11 cellular contexts compared by ENCODE assay signal in genomic region chr1:116515702-116516101, GRCh38.
A peak's percentile ranks its signal among the peaks of the same experiment; 100 is the strongest.
DNase-seq lines count a peak whose midpoint lies in the region; ATAC-seq and TF ChIP-seq lines count a peak whose summit lies in the region.
"Had no signal": no experiment of that assay in that cellular context is flagged by ENCODE, and none has a peak within 500 bp of the region (broad histone marks: within the 10 kb centered on the region; RNA-seq: fewer than 3 reads in every experiment).

No MANE protein-coding gene starts in this region.

- H3K9me3 Mint-ChIP-seq in nephron progenitor cell = peaks cover 10% of the 10 kb centered on the region

- DNase-seq in MM.1S = no peak
- peak; percentile 25 for DNase-seq in activated effector memory CD4-positive, alpha-beta T cell treated with Interleukin-2 at 50 U/mL for 16 hours
- DNase-seq in nephron progenitor cell = no peak
- DNase-seq in NCI-H2029 (lab: John Stamatoyannopoulos, UW) = no peak
- no peak for DNase-seq in LoVo (ENCODE audit: low spot score)
- DNase-seq: erythroblast, NCI-H1930, SJCRH30 had no signal

- no peaks in the 10 kb centered on the region for H4K20me1 ChIP-seq in MM.1S (ENCODE audit: insufficient read depth, low read length)

- no peak overlapping the region for H3K4me3 ChIP-seq in MM.1S (ENCODE audit: low read length)
- H3K4me3 ChIP-seq: SJCRH30 had no signal

- H3K36me3 ChIP-seq in MM.1S (replicated peaks; ENCODE audit: insufficient read depth, low read length) = no peaks in the 10 kb centered on the region
- H3K36me3 ChIP-seq: SJCRH30 had no signal

- no peak overlapping the region for H2AFZ ChIP-seq in MM.1S (ENCODE audit: low read length)

- H3K4me1 ChIP-seq in MM.1S (ENCODE audit: low read length) = peaks cover 50% of the 10 kb centered on the region
- H3K4me1 ChIP-seq: SJCRH30 had no signal

- H3K27me3 ChIP-seq in MM.1S (replicated peaks; ENCODE audit: insufficient read depth, low read length) = no peaks in the 10 kb centered on the region
- H3K27me3 ChIP-seq: SJCRH30 had no signal

- no peaks in the 10 kb centered on the region for H3K9me3 ChIP-seq in MM.1S (replicated peaks; ENCODE audit: insufficient read depth, low read length)
- H3K9me3 ChIP-seq: SJCRH30 had no signal

- H3K4me2 ChIP-seq in MM.1S (ENCODE audit: low read depth, low read length) = peak overlapping the region; percentile 41; the same call in 1 of the 2 replicates

- H3K79me2 ChIP-seq in MM.1S (ENCODE audit: low read length) = no peaks in the 10 kb centered on the region

- ATAC-seq in GM18907 (IDR thresholded peaks at IDR 0.05; ENCODE audit: unreplicated experiment) (peak; percentile 16), GM21423 (IDR thresholded peaks at IDR 0.05; ENCODE audit: unreplicated experiment) (no peak), HG03460 (IDR thresholded peaks at IDR 0.05; ENCODE audit: unreplicated experiment) (no peak)

- peak overlapping the region; percentile 36 for H3K27ac Mint-ChIP-seq in nephron progenitor cell

- H3K4me3 Mint-ChIP-seq in nephron progenitor cell = no peak overlapping the region

- peak overlapping the region; percentile 84 for H3K27ac ChIP-seq in MM.1S (ENCODE audit: low read length)
- H3K27ac ChIP-seq: SJCRH30 had no signal

- peaks cover 21% of the 10 kb centered on the region for H3F3A ChIP-seq in MM.1S (ENCODE audit: insufficient read depth, low read length)

- H3K9ac ChIP-seq in MM.1S (ENCODE audit: low read length) = peak overlapping the region; percentile 20; the same call in 1 of the 2 replicates

- H3K4me1 Mint-ChIP-seq in nephron progenitor cell = peaks cover 19% of the 10 kb centered on the region

- TF ChIP-seq CTCF in MM.1S (IDR thresholded peaks at IDR 0.05; ENCODE audit: low read length) (no peak), nephron progenitor cell (IDR thresholded peaks at IDR 0.05) (no peak)

- peaks cover 11% of the 10 kb centered on the region for H3K36me3 Mint-ChIP-seq in nephron progenitor cell (ENCODE audit: low read depth)

- H3K27me3 Mint-ChIP-seq in nephron progenitor cell (ENCODE audit: low read depth, poor library complexity) = no peaks in the 10 kb centered on the region

- no peaks in the 10 kb centered on the region for H3K9me2 ChIP-seq in MM.1S (replicated peaks; ENCODE audit: insufficient read depth, low read length)
